In the genomic region with DNA sequence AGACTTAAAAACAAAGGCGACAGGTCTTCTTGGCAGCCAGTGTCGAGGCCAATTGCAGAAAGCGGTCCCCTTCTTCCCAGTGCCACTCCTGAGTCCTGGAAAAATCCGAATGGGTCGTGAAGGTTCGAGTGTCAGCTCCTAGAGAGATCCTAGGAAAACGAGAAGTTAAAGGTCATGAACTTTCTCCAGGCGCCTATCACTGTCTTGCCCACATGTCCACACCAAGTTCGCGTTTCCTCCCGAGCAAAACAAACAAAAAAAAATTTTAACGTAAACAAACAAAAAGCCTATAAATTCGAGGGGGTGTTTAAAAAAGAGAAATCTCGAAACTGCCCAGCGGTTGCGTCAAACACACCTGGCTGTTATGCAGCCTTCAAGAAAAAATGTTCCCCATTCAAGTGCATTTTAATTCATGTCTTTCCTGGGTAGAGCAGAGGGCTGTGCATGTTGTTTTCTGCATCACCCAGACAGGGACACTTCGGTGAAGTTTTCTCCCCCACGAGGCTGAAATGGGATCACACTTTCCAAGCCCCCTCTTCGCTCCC, we compare ENCODE assay signal across 8 cellular contexts. TPM values are rescaled to one million over a fixed set of nuclear protein-coding genes. Genes with fewer than 3 reads are reported as not detected.
DNase-seq lines count a peak whose midpoint lies in the region; TF ChIP-seq lines count a peak whose summit lies in the region.

No MANE protein-coding gene starts in this region.

- H3K27ac ChIP-seq in H9 (ENCODE audit: insufficient read length, low read depth, low read length) = no peak overlapping the region
- peak overlapping the region; percentile 96 to 100 (median 98) for H3K27ac ChIP-seq in stomach

- H3K4me2 ChIP-seq in H9 (ENCODE audit: insufficient read depth, insufficient read length, low read length) = peak overlapping the region; percentile 88

- no peak overlapping the region for H3K23ac ChIP-seq in H9 (ENCODE audit: insufficient read length, low read depth, low read length)

- peaks cover 26 to 35% of the 10 kb centered on the region in 2 experiments for H3K4me1 Mint-ChIP-seq in H9

- intact Hi-C loops in stomach (cut with DNase I; ENCODE audit: low total_unique reads) = loop anchor here (10.0 kb wide), 1 partner anchor 77 kb away; no protein-coding TSS in a partner anchor

- no peak overlapping the region for H2BK15ac ChIP-seq in H9 (ENCODE audit: low read depth, low read length)

- H4K91ac ChIP-seq in H9 (ENCODE audit: insufficient read length, low read depth, low read length) = no peak overlapping the region

- no peak overlapping the region for H2BK12ac ChIP-seq in H9 (ENCODE audit: insufficient read length, low read depth, low read length)

- TF ChIP-seq CTCF in BJ (IDR thresholded peaks at IDR 0.05; ENCODE audit: insufficient read depth, low read depth, low read length) (no peak), H9 (conservative IDR thresholded peaks at IDR 0.05) (no peak), WI38 (IDR thresholded peaks at IDR 0.05; ENCODE audit: low read depth, low read length) (no peak), stomach (IDR thresholded peaks at IDR 0.05) (no peak)

- peaks cover 17% of the 10 kb centered on the region for H3K27me3 Mint-ChIP-seq in H9 (ENCODE audit: low read depth)

- DNase-seq in BJ (ENCODE audit: low read depth) (no peak), H9 (no peak), stomach (no peak), NCI-H2029 treated with DMSO at 0.1 percent for 48 hours (lab: John Stamatoyannopoulos, UW) (no peak), putamen (ENCODE audit: low spot score) (no peak)
- no peak for DNase-seq in activated effector memory CD4-positive, alpha-beta T cell treated with anti-CD3 and anti-CD28 coated beads, Interleukin-2, amount 50 U/mL, for 16 hours

- H2AFZ ChIP-seq in H9 (ENCODE audit: low read length) = no peak overlapping the region

- no peak overlapping the region for H2BK20ac ChIP-seq in H9 (ENCODE audit: low read depth, low read length, poor library complexity, severe bottlenecking)

- no peak for TF ChIP-seq EP300 in stomach (IDR thresholded peaks at IDR 0.05)

- H3K9ac ChIP-seq in H9 (ENCODE audit: extremely low read depth, insufficient read length, low read length) (peak overlapping the region; percentile 39), iPS-15b (ENCODE audit: low read depth, low read length) (no peak overlapping the region)

- H3K4ac ChIP-seq in H9 (ENCODE audit: low read depth, low read length) = no peak overlapping the region

- H3K27ac Mint-ChIP-seq in H9 = peak overlapping the region in 2 of 3 experiments; percentile 52 to 74; a peak in 4 of 7 replicates

- no peaks in the 10 kb centered on the region for H3K27me3 ChIP-seq in BJ (ENCODE audit: control insufficient read depth, insufficient read depth, low read length)
- peaks cover 10% of the 10 kb centered on the region; the same call in 1 of the 2 replicates for H3K27me3 ChIP-seq in H9 (ENCODE audit: insufficient read depth, low read length)
- peaks cover 28% of the 10 kb centered on the region for H3K27me3 ChIP-seq in iPS-15b (ENCODE audit: control insufficient read depth, insufficient read depth, low read length)
- no peaks in the 10 kb centered on the region for H3K27me3 ChIP-seq in stomach

- H2BK120ac ChIP-seq in H9 (ENCODE audit: low read depth, low read length, poor library complexity, severe bottlenecking) = no peak overlapping the region

- no peak overlapping the region for H2AK5ac ChIP-seq in H9 (ENCODE audit: insufficient read length, low read length)

- H3K79me1 ChIP-seq in H9 (ENCODE audit: insufficient read depth, low read depth, low read length, poor library complexity, severe bottlenecking) = no peaks in the 10 kb centered on the region

- POLR2A ChIA-PET in BJ (lab: Charles Lee) = no interaction called here

- CTCF ChIA-PET in BJ (lab: Yijun Ruan, JAX) = interaction anchor here (1.2 to 1.4 kb wide), 4 partner anchors 79 to 359 kb away, joined by 3 to 5 read pairs (median 3); no protein-coding TSS in a partner anchor

- no peak overlapping the region for H4K5ac ChIP-seq in H9 (ENCODE audit: insufficient read length, low read depth, low read length)

- TF ChIP-seq POLR2A in stomach (IDR thresholded peaks at IDR 0.05) = no peak

- no CpG with 5 or more reads among the region's 19 CpGs for WGBS in H9 (ENCODE audit: extremely low coverage, insufficient read length, low lambda C conversion rate)
- WGBS in stomach, 5 donors = 3 to 7% (median 5%) methylated on average over 18 to 19 of the region's 19 CpGs

- no peak overlapping the region for H3K14ac ChIP-seq in H9 (ENCODE audit: insufficient read depth, low read length)

- no peaks in the 10 kb centered on the region for H4K20me1 ChIP-seq in H9 (ENCODE audit: control insufficient read depth, insufficient read depth, insufficient read length)

- H3K4me1 ChIP-seq in H9 (ENCODE audit: insufficient read depth, low read length) = peaks cover 10% of the 10 kb centered on the region
- H3K4me1 ChIP-seq in iPS-15b (ENCODE audit: control insufficient read depth, insufficient read depth, low read length) = peaks cover 14% of the 10 kb centered on the region
- peaks cover 3 to 60% (median 42%) of the 10 kb centered on the region in 4 donors for H3K4me1 ChIP-seq in stomach

- no peak overlapping the region for H3T11ph ChIP-seq in H9 (ENCODE audit: low read length)

- peak overlapping the region; percentile 57 for H3K4me3 ChIP-seq in BJ (ENCODE audit: low read depth, low read length)
- H3K4me3 ChIP-seq in WI38 (ENCODE audit: low read depth, low read length) = peak overlapping the region; percentile 90
- H3K4me3 ChIP-seq in iPS-15b (ENCODE audit: low read depth, low read length) = peak overlapping the region; percentile 64
- peak overlapping the region; percentile 70 to 86 (median 72) for H3K4me3 ChIP-seq in stomach

- peaks cover 4% of the 10 kb centered on the region; the same call in 1 of the 2 replicates for H3K79me2 ChIP-seq in H9 (ENCODE audit: insufficient read depth, low read length)

- H3K18ac ChIP-seq in H9 (ENCODE audit: insufficient read length, low read depth, low read length) = no peak overlapping the region

- H3K9me3 ChIP-seq in H9 (ENCODE audit: control insufficient read depth, low read depth, low read length) = no peaks in the 10 kb centered on the region
- no peaks in the 10 kb centered on the region for H3K9me3 ChIP-seq in iPS-15b (ENCODE audit: control insufficient read depth, insufficient read depth, low read length)
- no peaks in the 10 kb centered on the region for H3K9me3 ChIP-seq in stomach

- no peak overlapping the region for H3K56ac ChIP-seq in H9 (ENCODE audit: insufficient read length, low read depth, low read length)

- no peak overlapping the region for H2BK5ac ChIP-seq in H9 (ENCODE audit: insufficient read length, low read length)

- H3K9me3 Mint-ChIP-seq in H9 = peaks cover 0 to 2% of the 10 kb centered on the region in 2 experiments; a peak in 2 of 5 replicates

- no peak overlapping the region for H4K8ac ChIP-seq in H9 (replicated peaks; ENCODE audit: insufficient read length, low read depth, low read length)

- peak overlapping the region; percentile 79 to 94 for H3K4me3 Mint-ChIP-seq in H9

- H3K36me3 ChIP-seq in BJ (ENCODE audit: control insufficient read depth, insufficient read depth, low read length) (0 out of 2 replicates have a peak, but pooled peaks cover 1% of the 10 kb centered on the region), iPS-15b (ENCODE audit: control insufficient read depth, insufficient read depth, low read length) (no peaks in the 10 kb centered on the region), stomach (peaks cover 0 to 3% (median 0%) of the 10 kb centered on the region in 4 donors)

- peaks cover 31% of the 10 kb centered on the region for H3K23me2 ChIP-seq in H9 (ENCODE audit: insufficient read length, low read depth, low read length, poor library complexity, severe bottlenecking)

- no peaks in the 10 kb centered on the region; a peak in 2 of 7 replicates for H3K36me3 Mint-ChIP-seq in H9 (ENCODE audit: insufficient read depth in 1 of 3, low read depth in 3 of 3)

RNA-seq across cellular contexts. Expression of gene ARHGAP21, which starts 1.5 kb away (rescaled TPM):
- polyA plus RNA-seq in BJ (2011; rRNA removed) = 75.8 and 99.4 TPM in 2 replicates
- polyA minus RNA-seq in BJ (2011; rRNA and poly(A)+ RNA removed) = 99.2 and 104 TPM in 2 replicates
- 49.5 and 59.4 TPM in 2 replicates for total RNA-seq in H9 (2021)
- total RNA-seq in stomach = 100 to 1,000 TPM in 1 of 5 donors, 10 to 100 TPM in 4; 24.9 to 166 (median 93.9) TPM
- 10 to 100 TPM; 12.7 to 37.7 (median 20.5) TPM for polyA plus RNA-seq in stomach
